17 cellular contexts compared by ENCODE assay signal in genomic region chr9:125524522-125524921, GRCh38.
A peak's percentile ranks its signal among the peaks of the same experiment; 100 is the strongest.
DNase-seq lines count a peak whose midpoint lies in the region; ATAC-seq and TF ChIP-seq lines count a peak whose summit lies in the region.
"Had no signal": no experiment of that assay in that cellular context is flagged by ENCODE, and none has a peak within 500 bp of the region (broad histone marks: within the 10 kb centered on the region; RNA-seq: fewer than 3 reads in every experiment).

No MANE protein-coding gene starts in this region.

- TF ChIP-seq POLR2A in vagina (IDR thresholded peaks at IDR 0.05), result no peak

- peak overlapping the region; percentile 77 for H3K27ac Mint-ChIP-seq in activated naive CD8-positive, alpha-beta T cell
- no peak overlapping the region for H3K27ac Mint-ChIP-seq in activated naive CD8-positive, alpha-beta T cell treated with anti-CD3 and anti-CD28 coated beads, Interleukin-2, amount 50 U/mL, for 24 hours
- H3K27ac Mint-ChIP-seq in activated CD4-positive, alpha-beta memory T cell treated with anti-CD3 and anti-CD28 coated beads, Interleukin-2, amount 10 ng/mL, durations not matched to agents 7 days and 5 days, result no peak overlapping the region
- H3K27ac Mint-ChIP-seq: type B pancreatic cell had no signal

- in situ Hi-C loops in brain microvascular endothelial cell (cut with HindIII; ENCODE audit: low pct_ligation_motif_present, low sequenced_read_pairs), result no loop called here

- intact Hi-C loops in vagina (cut with DNase I), result no loop called here

- DNase-seq in activated naive CD8-positive, alpha-beta T cell treated with anti-CD3 and anti-CD28 coated beads, Interleukin-2, amount 50 U/mL, for 24 hours, result no peak
- DNase-seq in brain microvascular endothelial cell, result no peak
- peak; percentile 83 for DNase-seq in iPS-NIHi7 (ENCODE audit: extremely low spot score)
- no peak for DNase-seq in vagina (ENCODE audit: extremely low spot score in 2 of 2)
- DNase-seq in cerebellum (ENCODE audit: low spot score), result no peak
- no peak for DNase-seq in COR-L47 (lab: John Stamatoyannopoulos, UW)
- DNase-seq in activated CD4-positive, alpha-beta memory T cell treated with anti-CD3 and anti-CD28 coated beads, Interleukin-2, amount 10 ng/mL, durations not matched to agents 7 days and 5 days, result no peak
- DNase-seq: head of caudate nucleus; left ventricle myocardium superior; naive thymus-derived CD4-positive, alpha-beta T cell; NCI-H1092; retina; stimulated activated CD8-positive, alpha-beta memory T cell treated with anti-CD3 and anti-CD28 coated beads, Interleukin-4, amount 100 ng/mL, for 48 hours had no signal

- H3K27me3 Mint-ChIP-seq in activated naive CD8-positive, alpha-beta T cell, result no peaks in the 10 kb centered on the region
- H3K27me3 Mint-ChIP-seq in activated naive CD8-positive, alpha-beta T cell treated with anti-CD3 and anti-CD28 coated beads, Interleukin-2, amount 50 U/mL, for 24 hours, result no peaks in the 10 kb centered on the region
- no peaks in the 10 kb centered on the region for H3K27me3 Mint-ChIP-seq in activated CD4-positive, alpha-beta memory T cell treated with anti-CD3 and anti-CD28 coated beads, Interleukin-2, amount 10 ng/mL, durations not matched to agents 7 days and 5 days
- H3K27me3 Mint-ChIP-seq: naive thymus-derived CD4-positive, alpha-beta T cell; type B pancreatic cell had no signal

- no peaks in the 10 kb centered on the region for H3K9me3 Mint-ChIP-seq in activated naive CD8-positive, alpha-beta T cell (ENCODE audit: low read depth)
- H3K9me3 Mint-ChIP-seq in activated naive CD8-positive, alpha-beta T cell treated with anti-CD3 and anti-CD28 coated beads, Interleukin-2, amount 50 U/mL, for 24 hours, result no peaks in the 10 kb centered on the region
- no peaks in the 10 kb centered on the region for H3K9me3 Mint-ChIP-seq in activated CD4-positive, alpha-beta memory T cell treated with anti-CD3 and anti-CD28 coated beads, Interleukin-2, amount 10 ng/mL, durations not matched to agents 7 days and 5 days
- H3K9me3 Mint-ChIP-seq: naive thymus-derived CD4-positive, alpha-beta T cell; type B pancreatic cell had no signal

- no peaks in the 10 kb centered on the region for H3K27me3 ChIP-seq in brain microvascular endothelial cell (replicated peaks)
- H3K27me3 ChIP-seq in vagina, result no peaks in the 10 kb centered on the region

- TF ChIP-seq CTCF in brain microvascular endothelial cell (IDR thresholded peaks at IDR 0.05; ENCODE audit: low read depth, low read length, missing control alignments), result no peak
- no peak for TF ChIP-seq CTCF in vagina (IDR thresholded peaks at IDR 0.05)

- CTCF ChIA-PET in activated CD4-positive, alpha-beta memory T cell treated with anti-CD3 and anti-CD28 coated beads, Interleukin-2, amount 10 ng/mL, durations not matched to agents 7 days and 5 days (lab: Charles Lee), result interaction anchor here (1.3 kb wide), 1 partner anchor 34 kb away, joined by 3 read pairs; no protein-coding TSS in a partner anchor

- H3K4me3 ChIP-seq in brain microvascular endothelial cell (ENCODE audit: low read depth, low read length), result no peak overlapping the region
- no peak overlapping the region for H3K4me3 ChIP-seq in vagina
- H3K4me3 ChIP-seq: A549 had no signal

- POLR2A ChIA-PET in activated CD4-positive, alpha-beta memory T cell treated with anti-CD3 and anti-CD28 coated beads, Interleukin-2, amount 10 ng/mL, durations not matched to agents 7 days and 5 days (lab: Charles Lee), result no interaction called here

- no peaks in the 10 kb centered on the region for H3K9me3 ChIP-seq in vagina
- H3K9me3 ChIP-seq: A549 had no signal

- peaks cover 16% of the 10 kb centered on the region for H3K36me3 Mint-ChIP-seq in activated naive CD8-positive, alpha-beta T cell
- peaks cover 31% of the 10 kb centered on the region for H3K36me3 Mint-ChIP-seq in activated naive CD8-positive, alpha-beta T cell treated with anti-CD3 and anti-CD28 coated beads, Interleukin-2, amount 50 U/mL, for 24 hours (ENCODE audit: low read depth)
- peaks cover 18% of the 10 kb centered on the region for H3K36me3 Mint-ChIP-seq in activated CD4-positive, alpha-beta memory T cell treated with anti-CD3 and anti-CD28 coated beads, Interleukin-2, amount 10 ng/mL, durations not matched to agents 7 days and 5 days (ENCODE audit: low read depth)

- H3K4me1 ChIP-seq in vagina, result peaks cover 64% of the 10 kb centered on the region

- H3K27ac ChIP-seq in brain microvascular endothelial cell (peak overlapping the region; percentile 16), vagina (peak overlapping the region; percentile 14)
- H3K27ac ChIP-seq: A549, epithelial cell of prostate had no signal

- peaks cover 57% of the 10 kb centered on the region for H3K4me1 Mint-ChIP-seq in activated naive CD8-positive, alpha-beta T cell (ENCODE audit: low read depth)
- peaks cover 69% of the 10 kb centered on the region for H3K4me1 Mint-ChIP-seq in activated naive CD8-positive, alpha-beta T cell treated with anti-CD3 and anti-CD28 coated beads, Interleukin-2, amount 50 U/mL, for 24 hours
- peaks cover 49% of the 10 kb centered on the region for H3K4me1 Mint-ChIP-seq in activated CD4-positive, alpha-beta memory T cell treated with anti-CD3 and anti-CD28 coated beads, Interleukin-2, amount 10 ng/mL, durations not matched to agents 7 days and 5 days

- H3K36me3 ChIP-seq in brain microvascular endothelial cell (replicated peaks) (no peaks in the 10 kb centered on the region), vagina (no peaks in the 10 kb centered on the region)

- no peak for ATAC-seq in activated naive CD8-positive, alpha-beta T cell treated with anti-CD3 and anti-CD28 coated beads, Interleukin-2, amount 50 U/mL, for 24 hours
- ATAC-seq: A549; left ventricle myocardium superior; naive thymus-derived CD4-positive, alpha-beta T cell had no signal

- peak overlapping the region; percentile 7 for H3K4me3 Mint-ChIP-seq in activated naive CD8-positive, alpha-beta T cell
- H3K4me3 Mint-ChIP-seq in activated naive CD8-positive, alpha-beta T cell treated with anti-CD3 and anti-CD28 coated beads, Interleukin-2, amount 50 U/mL, for 24 hours, result no peak overlapping the region
- H3K4me3 Mint-ChIP-seq in activated CD4-positive, alpha-beta memory T cell treated with anti-CD3 and anti-CD28 coated beads, Interleukin-2, amount 10 ng/mL, durations not matched to agents 7 days and 5 days, result no peak overlapping the region
- H3K4me3 Mint-ChIP-seq: type B pancreatic cell had no signal
